ENCODE assay signal across 1 cellular context in the genomic region with DNA sequence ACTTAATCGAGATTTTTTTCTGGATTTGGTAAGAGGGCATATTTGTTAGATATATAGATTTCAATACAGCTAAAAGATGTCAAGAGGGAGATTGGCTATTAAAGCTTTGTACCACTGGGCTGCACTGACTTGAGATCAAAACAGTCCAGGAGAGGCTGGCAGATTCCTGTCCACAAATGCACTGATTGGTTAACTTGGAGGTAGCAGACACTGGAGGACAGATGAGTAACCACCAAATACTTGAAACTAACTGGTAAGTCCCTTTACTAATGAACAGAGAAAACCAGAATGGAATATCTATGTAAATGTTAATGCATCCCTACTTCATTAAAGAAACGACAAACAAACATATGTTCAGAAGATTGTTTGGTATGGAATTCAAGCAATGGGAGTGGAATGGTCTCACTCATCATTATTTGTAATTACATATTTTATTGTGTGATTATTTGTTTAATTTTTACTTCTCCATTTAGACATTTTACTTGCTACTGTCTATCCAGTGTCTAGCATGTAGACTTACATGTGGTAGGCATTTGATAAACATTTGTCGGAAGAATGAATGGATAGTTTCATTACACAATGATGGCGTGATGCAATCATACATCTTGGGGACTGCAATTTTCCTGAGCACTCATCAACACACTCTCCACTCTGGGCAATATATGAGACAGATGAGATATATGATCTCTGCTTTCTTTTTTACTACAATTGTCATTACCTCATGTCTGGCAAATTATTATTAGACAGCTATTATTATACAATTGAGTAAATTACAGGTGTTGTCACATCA.
TF ChIP-seq lines count a peak whose summit lies in the region.

No MANE protein-coding gene starts in this region.

TF ChIP-seq in GM12878, 131 proteins besides CTCF, POLR2A, EP300 and RAD21 (continued from another document):
- TF ChIP-seq, protein P1, sequence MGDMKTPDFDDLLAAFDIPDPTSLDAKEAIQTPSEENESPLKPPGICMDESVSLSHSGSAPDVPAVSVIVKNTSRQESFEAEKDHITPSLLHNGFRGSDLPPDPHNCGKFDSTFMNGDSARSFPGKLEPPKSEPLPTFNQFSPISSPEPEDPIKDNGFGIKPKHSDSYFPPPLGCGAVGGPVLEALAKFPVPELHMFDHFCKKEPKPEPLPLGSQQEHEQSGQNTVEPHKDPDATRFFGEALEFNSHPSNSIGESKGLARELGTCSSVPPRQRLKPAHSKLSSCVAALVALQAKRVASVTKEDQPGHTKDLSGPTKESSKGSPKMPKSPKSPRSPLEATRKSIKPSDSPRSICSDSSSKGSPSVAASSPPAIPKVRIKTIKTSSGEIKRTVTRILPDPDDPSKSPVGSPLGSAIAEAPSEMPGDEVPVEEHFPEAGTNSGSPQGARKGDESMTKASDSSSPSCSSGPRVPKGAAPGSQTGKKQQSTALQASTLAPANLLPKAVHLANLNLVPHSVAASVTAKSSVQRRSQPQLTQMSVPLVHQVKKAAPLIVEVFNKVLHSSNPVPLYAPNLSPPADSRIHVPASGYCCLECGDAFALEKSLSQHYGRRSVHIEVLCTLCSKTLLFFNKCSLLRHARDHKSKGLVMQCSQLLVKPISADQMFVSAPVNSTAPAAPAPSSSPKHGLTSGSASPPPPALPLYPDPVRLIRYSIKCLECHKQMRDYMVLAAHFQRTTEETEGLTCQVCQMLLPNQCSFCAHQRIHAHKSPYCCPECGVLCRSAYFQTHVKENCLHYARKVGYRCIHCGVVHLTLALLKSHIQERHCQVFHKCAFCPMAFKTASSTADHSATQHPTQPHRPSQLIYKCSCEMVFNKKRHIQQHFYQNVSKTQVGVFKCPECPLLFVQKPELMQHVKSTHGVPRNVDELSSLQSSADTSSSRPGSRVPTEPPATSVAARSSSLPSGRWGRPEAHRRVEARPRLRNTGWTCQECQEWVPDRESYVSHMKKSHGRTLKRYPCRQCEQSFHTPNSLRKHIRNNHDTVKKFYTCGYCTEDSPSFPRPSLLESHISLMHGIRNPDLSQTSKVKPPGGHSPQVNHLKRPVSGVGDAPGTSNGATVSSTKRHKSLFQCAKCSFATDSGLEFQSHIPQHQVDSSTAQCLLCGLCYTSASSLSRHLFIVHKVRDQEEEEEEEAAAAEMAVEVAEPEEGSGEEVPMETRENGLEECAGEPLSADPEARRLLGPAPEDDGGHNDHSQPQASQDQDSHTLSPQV (IDR thresholded peaks at IDR 0.05) = no peak
- TF ChIP-seq, protein P2, sequence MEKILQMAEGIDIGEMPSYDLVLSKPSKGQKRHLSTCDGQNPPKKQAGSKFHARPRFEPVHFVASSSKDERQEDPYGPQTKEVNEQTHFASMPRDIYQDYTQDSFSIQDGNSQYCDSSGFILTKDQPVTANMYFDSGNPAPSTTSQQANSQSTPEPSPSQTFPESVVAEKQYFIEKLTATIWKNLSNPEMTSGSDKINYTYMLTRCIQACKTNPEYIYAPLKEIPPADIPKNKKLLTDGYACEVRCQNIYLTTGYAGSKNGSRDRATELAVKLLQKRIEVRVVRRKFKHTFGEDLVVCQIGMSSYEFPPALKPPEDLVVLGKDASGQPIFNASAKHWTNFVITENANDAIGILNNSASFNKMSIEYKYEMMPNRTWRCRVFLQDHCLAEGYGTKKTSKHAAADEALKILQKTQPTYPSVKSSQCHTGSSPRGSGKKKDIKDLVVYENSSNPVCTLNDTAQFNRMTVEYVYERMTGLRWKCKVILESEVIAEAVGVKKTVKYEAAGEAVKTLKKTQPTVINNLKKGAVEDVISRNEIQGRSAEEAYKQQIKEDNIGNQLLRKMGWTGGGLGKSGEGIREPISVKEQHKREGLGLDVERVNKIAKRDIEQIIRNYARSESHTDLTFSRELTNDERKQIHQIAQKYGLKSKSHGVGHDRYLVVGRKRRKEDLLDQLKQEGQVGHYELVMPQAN (conservative IDR thresholded peaks at IDR 0.05) = no peak
- TF ChIP-seq CHD4 (IDR thresholded peaks at IDR 0.05) = no peak
- TF ChIP-seq, protein P3, sequence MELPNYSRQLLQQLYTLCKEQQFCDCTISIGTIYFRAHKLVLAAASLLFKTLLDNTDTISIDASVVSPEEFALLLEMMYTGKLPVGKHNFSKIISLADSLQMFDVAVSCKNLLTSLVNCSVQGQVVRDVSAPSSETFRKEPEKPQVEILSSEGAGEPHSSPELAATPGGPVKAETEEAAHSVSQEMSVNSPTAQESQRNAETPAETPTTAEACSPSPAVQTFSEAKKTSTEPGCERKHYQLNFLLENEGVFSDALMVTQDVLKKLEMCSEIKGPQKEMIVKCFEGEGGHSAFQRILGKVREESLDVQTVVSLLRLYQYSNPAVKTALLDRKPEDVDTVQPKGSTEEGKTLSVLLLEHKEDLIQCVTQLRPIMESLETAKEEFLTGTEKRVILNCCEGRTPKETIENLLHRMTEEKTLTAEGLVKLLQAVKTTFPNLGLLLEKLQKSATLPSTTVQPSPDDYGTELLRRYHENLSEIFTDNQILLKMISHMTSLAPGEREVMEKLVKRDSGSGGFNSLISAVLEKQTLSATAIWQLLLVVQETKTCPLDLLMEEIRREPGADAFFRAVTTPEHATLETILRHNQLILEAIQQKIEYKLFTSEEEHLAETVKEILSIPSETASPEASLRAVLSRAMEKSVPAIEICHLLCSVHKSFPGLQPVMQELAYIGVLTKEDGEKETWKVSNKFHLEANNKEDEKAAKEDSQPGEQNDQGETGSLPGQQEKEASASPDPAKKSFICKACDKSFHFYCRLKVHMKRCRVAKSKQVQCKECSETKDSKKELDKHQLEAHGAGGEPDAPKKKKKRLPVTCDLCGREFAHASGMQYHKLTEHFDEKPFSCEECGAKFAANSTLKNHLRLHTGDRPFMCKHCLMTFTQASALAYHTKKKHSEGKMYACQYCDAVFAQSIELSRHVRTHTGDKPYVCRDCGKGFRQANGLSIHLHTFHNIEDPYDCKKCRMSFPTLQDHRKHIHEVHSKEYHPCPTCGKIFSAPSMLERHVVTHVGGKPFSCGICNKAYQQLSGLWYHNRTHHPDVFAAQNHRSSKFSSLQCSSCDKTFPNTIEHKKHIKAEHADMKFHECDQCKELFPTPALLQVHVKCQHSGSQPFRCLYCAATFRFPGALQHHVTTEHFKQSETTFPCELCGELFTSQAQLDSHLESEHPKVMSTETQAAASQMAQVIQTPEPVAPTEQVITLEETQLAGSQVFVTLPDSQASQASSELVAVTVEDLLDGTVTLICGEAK (IDR thresholded peaks at IDR 0.05; ENCODE audit: borderline replicate concordance) = no peak
- TF ChIP-seq PAX8 (IDR thresholded peaks at IDR 0.05) = no peak
- TF ChIP-seq NFXL1 (IDR thresholded peaks at IDR 0.05; ENCODE audit: borderline replicate concordance) = no peak
- TF ChIP-seq, protein P4, sequence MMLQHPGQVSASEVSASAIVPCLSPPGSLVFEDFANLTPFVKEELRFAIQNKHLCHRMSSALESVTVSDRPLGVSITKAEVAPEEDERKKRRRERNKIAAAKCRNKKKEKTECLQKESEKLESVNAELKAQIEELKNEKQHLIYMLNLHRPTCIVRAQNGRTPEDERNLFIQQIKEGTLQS (IDR thresholded peaks at IDR 0.05; ENCODE audit: borderline replicate concordance, extremely low read depth, low read depth, low read length) = no peak
- TF ChIP-seq, protein P5, sequence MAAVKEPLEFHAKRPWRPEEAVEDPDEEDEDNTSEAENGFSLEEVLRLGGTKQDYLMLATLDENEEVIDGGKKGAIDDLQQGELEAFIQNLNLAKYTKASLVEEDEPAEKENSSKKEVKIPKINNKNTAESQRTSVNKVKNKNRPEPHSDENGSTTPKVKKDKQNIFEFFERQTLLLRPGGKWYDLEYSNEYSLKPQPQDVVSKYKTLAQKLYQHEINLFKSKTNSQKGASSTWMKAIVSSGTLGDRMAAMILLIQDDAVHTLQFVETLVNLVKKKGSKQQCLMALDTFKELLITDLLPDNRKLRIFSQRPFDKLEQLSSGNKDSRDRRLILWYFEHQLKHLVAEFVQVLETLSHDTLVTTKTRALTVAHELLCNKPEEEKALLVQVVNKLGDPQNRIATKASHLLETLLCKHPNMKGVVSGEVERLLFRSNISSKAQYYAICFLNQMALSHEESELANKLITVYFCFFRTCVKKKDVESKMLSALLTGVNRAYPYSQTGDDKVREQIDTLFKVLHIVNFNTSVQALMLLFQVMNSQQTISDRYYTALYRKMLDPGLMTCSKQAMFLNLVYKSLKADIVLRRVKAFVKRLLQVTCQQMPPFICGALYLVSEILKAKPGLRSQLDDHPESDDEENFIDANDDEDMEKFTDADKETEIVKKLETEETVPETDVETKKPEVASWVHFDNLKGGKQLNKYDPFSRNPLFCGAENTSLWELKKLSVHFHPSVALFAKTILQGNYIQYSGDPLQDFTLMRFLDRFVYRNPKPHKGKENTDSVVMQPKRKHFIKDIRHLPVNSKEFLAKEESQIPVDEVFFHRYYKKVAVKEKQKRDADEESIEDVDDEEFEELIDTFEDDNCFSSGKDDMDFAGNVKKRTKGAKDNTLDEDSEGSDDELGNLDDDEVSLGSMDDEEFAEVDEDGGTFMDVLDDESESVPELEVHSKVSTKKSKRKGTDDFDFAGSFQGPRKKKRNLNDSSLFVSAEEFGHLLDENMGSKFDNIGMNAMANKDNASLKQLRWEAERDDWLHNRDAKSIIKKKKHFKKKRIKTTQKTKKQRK (IDR thresholded peaks at IDR 0.05; ENCODE audit: low read depth, low read length) = no peak
- no peak for TF ChIP-seq RAD51 (IDR thresholded peaks at IDR 0.05)
- TF ChIP-seq YBX1 (IDR thresholded peaks at IDR 0.05) = no peak
- TF ChIP-seq SP1 (IDR thresholded peaks at IDR 0.05; ENCODE audit: low read depth, low read length) = no peak
- TF ChIP-seq CREM (IDR thresholded peaks at IDR 0.05; ENCODE audit: low read depth) = no peak
- TF ChIP-seq RB1 (IDR thresholded peaks at IDR 0.05; ENCODE audit: borderline replicate concordance) = no peak
- TF ChIP-seq DPF2 (IDR thresholded peaks at IDR 0.05) = no peak
- TF ChIP-seq BRCA1 (IDR thresholded peaks at IDR 0.05; ENCODE audit: low read depth, low read length) = no peak
- no peak for TF ChIP-seq CBX3 (IDR thresholded peaks at IDR 0.05; ENCODE audit: borderline replicate concordance, low read depth)
TF ChIP-seq in GM12878: peak in this region for 0.
